Comparison of ENCODE assay signal across 19 cellular contexts in genomic region chrX:22057667-22058066, GRCh38. TPM values are rescaled to one million over a fixed set of nuclear protein-coding genes. Genes with fewer than 3 reads are reported as not detected.
DNase-seq lines count a peak whose midpoint lies in the region; ATAC-seq and TF ChIP-seq lines count a peak whose summit lies in the region.
"Had no signal": no experiment of that assay in that cellular context is flagged by ENCODE, and none has a peak within 500 bp of the region (broad histone marks: within the 10 kb centered on the region; RNA-seq: fewer than 3 reads in every experiment).

No MANE protein-coding gene starts in this region.

- CTCF ChIA-PET in activated CD4-positive, alpha-beta T cell treated with anti-CD3 and anti-CD28 coated beads for 36 hours (lab: Charles Lee): no interaction called here
- CTCF ChIA-PET in OCI-LY7 (lab: Charles Lee; ENCODE audit: unreplicated experiment): no interaction called here

- POLR2A ChIA-PET in activated CD4-positive, alpha-beta T cell treated with anti-CD3 and anti-CD28 coated beads for 36 hours (lab: Charles Lee): no interaction called here
- POLR2A ChIA-PET in OCI-LY7 (lab: Charles Lee): no interaction called here

- TF ChIP-seq CTCF in OCI-LY7 (conservative IDR thresholded peaks at IDR 0.05; ENCODE audit: low read length) (no peak), spleen (IDR thresholded peaks at IDR 0.05 in 8 of 11, conservative IDR thresholded peaks at IDR 0.05 in 3 of 11) (no peak)

- peak overlapping the region; percentile 67 for H3K27ac Mint-ChIP-seq in activated CD4-positive, alpha-beta T cell treated with anti-CD3 and anti-CD28 coated beads for 36 hours
- H3K27ac Mint-ChIP-seq: activated naive CD8-positive, alpha-beta T cell treated with anti-CD3 and anti-CD28 coated beads, Interleukin-2, amount 10 ng/mL, durations not matched to agents 7 days and 5 days; T-helper 17 cell had no signal

- H3K9me2 ChIP-seq in OCI-LY7 (ENCODE audit: insufficient read depth, low read length): no peaks in the 10 kb centered on the region

- H3K36me3 Mint-ChIP-seq in activated CD4-positive, alpha-beta T cell treated with anti-CD3 and anti-CD28 coated beads for 36 hours (ENCODE audit: low read depth): no peaks in the 10 kb centered on the region
- H3K36me3 Mint-ChIP-seq: activated naive CD8-positive, alpha-beta T cell treated with anti-CD3 and anti-CD28 coated beads, Interleukin-2, amount 10 ng/mL, durations not matched to agents 7 days and 5 days had no signal

- H3K4me1 ChIP-seq in OCI-LY7 (ENCODE audit: insufficient read depth, low read length, poor library complexity, severe bottlenecking) (peaks cover 6% of the 10 kb centered on the region), spleen (peaks cover 0 to 29% (median 8%) of the 10 kb centered on the region in 6 donors)
- H3K4me1 ChIP-seq: upper lobe of left lung had no signal

- ATAC-seq in activated CD4-positive, alpha-beta T cell treated with anti-CD3 and anti-CD28 coated beads for 36 hours: no peak
- peak; percentile 38 for ATAC-seq in GM19463 (IDR thresholded peaks at IDR 0.05; ENCODE audit: unreplicated experiment)
- ATAC-seq in HG02884 (IDR thresholded peaks at IDR 0.05; ENCODE audit: unreplicated experiment): no peak
- ATAC-seq: heart left ventricle, T-helper 17 cell had no signal

- BruUV-seq in OCI-LY7 (replicated peaks; lab: Mats Ljungman, UMichigan): no TSS peak

- H3K79me2 ChIP-seq in OCI-LY7 (ENCODE audit: insufficient read depth, low read depth, low read length): no peaks in the 10 kb centered on the region

- H3K9me3 ChIP-seq in OCI-LY7 (ENCODE audit: low read length): no peaks in the 10 kb centered on the region
- H3K9me3 ChIP-seq in spleen: no peaks in the 10 kb centered on the region
- H3K9me3 ChIP-seq: heart left ventricle, upper lobe of left lung had no signal

- H3K27ac ChIP-seq in OCI-LY7 (ENCODE audit: low read depth, low read length, poor library complexity, severe bottlenecking) (no peak overlapping the region), spleen (peak overlapping the region in 6 of 8 donors; percentile 13 to 60 (median 42))
- H3K27ac ChIP-seq: 22Rv1, heart left ventricle, upper lobe of left lung had no signal

- TF ChIP-seq POLR2A in spleen (IDR thresholded peaks at IDR 0.05): no peak

- H3K4me1 Mint-ChIP-seq in activated CD4-positive, alpha-beta T cell treated with anti-CD3 and anti-CD28 coated beads for 36 hours: peaks cover 46% of the 10 kb centered on the region
- H3K4me1 Mint-ChIP-seq: T-helper 17 cell had no signal

- H3K9me3 Mint-ChIP-seq in activated CD4-positive, alpha-beta T cell treated with anti-CD3 and anti-CD28 coated beads for 36 hours (ENCODE audit: low read depth): no peaks in the 10 kb centered on the region
- H3K9me3 Mint-ChIP-seq: activated naive CD8-positive, alpha-beta T cell treated with anti-CD3 and anti-CD28 coated beads, Interleukin-2, amount 10 ng/mL, durations not matched to agents 7 days and 5 days had no signal

- WGBS in spleen, 5 donors: 54 to 77% (median 68%) methylated on average over 3 of the region's 3 CpGs

- H3K4me3 ChIP-seq in OCI-LY7 (ENCODE audit: low read depth, low read length, poor library complexity, severe bottlenecking) (no peak overlapping the region), spleen (no peak overlapping the region)
- H3K4me3 ChIP-seq: heart left ventricle, upper lobe of left lung had no signal

- no peak overlapping the region for H3K4me2 ChIP-seq in OCI-LY7 (ENCODE audit: low read length)

- no peaks in the 10 kb centered on the region for H3K27me3 ChIP-seq in spleen (replicated peaks in 1 of 7)
- H3K27me3 ChIP-seq: heart left ventricle, upper lobe of left lung had no signal

- H3K4me3 Mint-ChIP-seq in activated CD4-positive, alpha-beta T cell treated with anti-CD3 and anti-CD28 coated beads for 36 hours: no peak overlapping the region
- H3K4me3 Mint-ChIP-seq: activated naive CD8-positive, alpha-beta T cell treated with anti-CD3 and anti-CD28 coated beads, Interleukin-2, amount 10 ng/mL, durations not matched to agents 7 days and 5 days; T-helper 17 cell had no signal

- intact Hi-C loops in activated CD4-positive, alpha-beta T cell treated with anti-CD3 and anti-CD28 coated beads for 36 hours (cut with DNase I, micrococcal nuclease): no loop called here
- intact Hi-C loops in OCI-LY7 (cut with micrococcal nuclease; ENCODE audit: unreplicated experiment): no loop called here
- intact Hi-C loops in spleen (cut with DNase I; ENCODE audit: low total_unique reads): no loop called here

- no peaks in the 10 kb centered on the region for H4K20me1 ChIP-seq in OCI-LY7 (ENCODE audit: insufficient read depth, low read length)

- H3K36me3 ChIP-seq in OCI-LY7 (ENCODE audit: insufficient read depth, low read length) (no peaks in the 10 kb centered on the region), spleen (no peaks in the 10 kb centered on the region)
- H3K36me3 ChIP-seq: heart left ventricle, upper lobe of left lung had no signal

- DNase-seq in activated CD4-positive, alpha-beta T cell treated with anti-CD3 and anti-CD28 coated beads for 36 hours: no peak
- DNase-seq in activated CD4-positive, alpha-beta T cell treated with anti-CD3 and anti-CD28 coated beads, Interleukin-2, amount 50 U/mL, for 4 hours: no peak
- DNase-seq in OCI-LY7 (ENCODE audit: low spot score) (no peak), spleen (no peak), NCI-H1436 treated with DMSO at 0.1 percent for 48 hours (lab: John Stamatoyannopoulos, UW) (no peak), NCI-H526 treated with DMSO at 0.1 percent for 48 hours (lab: John Stamatoyannopoulos, UW) (no peak)
- DNase-seq: activated naive CD8-positive, alpha-beta T cell treated with anti-CD3 and anti-CD28 coated beads, Interleukin-2, amount 10 ng/mL, durations not matched to agents 7 days and 5 days; cerebellar nuclear complex; heart left ventricle; IMR-90; mesenchymal stem cell; NCI-H1417; NCI-H524; small intestine; T-helper 17 cell; upper lobe of left lung had no signal

- H3K27me3 Mint-ChIP-seq in activated CD4-positive, alpha-beta T cell treated with anti-CD3 and anti-CD28 coated beads for 36 hours: no peaks in the 10 kb centered on the region
- H3K27me3 Mint-ChIP-seq: activated naive CD8-positive, alpha-beta T cell treated with anti-CD3 and anti-CD28 coated beads, Interleukin-2, amount 10 ng/mL, durations not matched to agents 7 days and 5 days; T-helper 17 cell had no signal

- H2AFZ ChIP-seq in OCI-LY7 (ENCODE audit: low read length): peak overlapping the region; percentile 58; the same call in 1 of the 2 replicates

RNA-seq across cellular contexts. Expression of gene PHEX, which starts 25.5 kb away (rescaled TPM):
- total RNA-seq in activated CD4-positive, alpha-beta T cell treated with anti-CD3 and anti-CD28 coated beads for 36 hours: 1 to 10 TPM; 3.0 to 3.7 TPM
- total RNA-seq in OCI-LY7 (2014; rRNA removed; shearing (Covaris generic)): 0.09 TPM in 1 of 2 replicates, not detected in the other
- not detected in 2 replicates for total RNA-seq in OCI-LY7 (2022)
- total RNA-seq in spleen: 1 to 10 TPM in 1 of 7 donors, under 1 TPM in 6; 0.33 to 1.5 (median 0.63) TPM
- polyA plus RNA-seq in spleen: under 1 TPM; 0.13 to 0.46 (median 0.23) TPM
